ENCODE assay signal across 8 cellular contexts in the genomic region with DNA sequence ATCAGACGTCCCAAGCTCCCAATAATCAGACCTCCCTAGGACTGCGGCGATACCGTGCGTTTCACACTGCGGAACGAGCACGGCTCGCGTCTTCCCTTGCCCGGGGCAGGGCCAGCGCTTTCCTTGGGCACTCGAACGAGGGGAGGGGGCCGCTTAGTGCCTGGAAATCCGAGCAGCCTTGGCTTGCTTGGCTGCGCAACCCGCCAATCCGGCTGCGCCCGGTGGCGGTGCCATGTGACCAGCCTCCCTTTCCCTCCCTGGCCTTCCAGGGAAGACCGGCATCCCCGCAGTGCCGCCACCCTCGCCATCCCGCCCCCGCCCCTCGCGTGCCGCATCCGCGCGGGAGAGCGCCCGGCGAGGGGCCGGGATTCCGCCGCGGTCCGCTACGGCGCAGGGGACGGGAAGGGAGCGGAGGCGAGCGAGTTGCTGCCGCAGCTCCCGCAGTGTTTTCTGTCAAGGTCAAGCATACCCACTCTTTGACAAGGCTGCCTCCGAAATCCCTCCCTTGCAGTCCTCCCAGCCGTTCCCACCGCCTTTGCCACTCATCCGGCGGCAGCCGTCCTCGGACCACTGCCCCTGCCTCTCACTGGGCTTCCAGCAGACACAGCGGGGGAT. TPM values are rescaled to one million over a fixed set of nuclear protein-coding genes. Genes with fewer than 3 reads are reported as not detected.
DNase-seq lines count a peak whose midpoint lies in the region; ATAC-seq and TF ChIP-seq lines count a peak whose summit lies in the region.

No MANE protein-coding gene starts in this region.

- no peak overlapping the region for H3K27ac ChIP-seq in liver (ENCODE audit: low read depth in 1 of 2, low read length in 2 of 2)

- H3K4me1 Mint-ChIP-seq in activated T-cell treated with anti-CD3 and anti-CD28 coated beads, Interleukin-2, amount 50 U/mL, for 72 hours (ENCODE audit: low read depth): peaks cover 37% of the 10 kb centered on the region
- peaks cover 65% of the 10 kb centered on the region for H3K4me1 Mint-ChIP-seq in dendritic cell treated with granulocyte-macrophage colony-stimulating factor and Interleukin-4, amounts not matched to agents 40 ng/mL and 50 ng/mL, for 4 days (ENCODE audit: low read depth)
- peaks cover 20 to 35% of the 10 kb centered on the region in 2 donors for H3K4me1 Mint-ChIP-seq in stimulated activated naive B cell treated with anti-CD40 and anti-IgM and Interleukin-4, amounts not matched to agents 10 μg/mL and 1 μg/mL and 100 μg/mL, for 72 hours

- DNase-seq in activated T-cell treated with anti-CD3 and anti-CD28 coated beads, Interleukin-2, amount 50 U/mL, for 72 hours: peak in 1 of 2 donors; percentile 38
- DNase-seq in activated T-cell treated with anti-CD3 and anti-CD28 coated beads, Interleukin-2, amount 50 U/mL, for 48 hours: no peak
- DNase-seq in NCI-H774 (lab: John Stamatoyannopoulos, UW) (peak; percentile 78), activated gamma-delta T cell treated with Interleukin-2 at 50 U/mL for 16 hours (no peak)
- no peak for DNase-seq in stimulated activated naive B cell treated with anti-CD40 and anti-IgM and Interleukin-4, amounts not matched to agents 10 μg/mL and 1 μg/mL and 100 μg/mL, for 72 hours

- H3K9me3 ChIP-seq in liver (ENCODE audit: control insufficient read depth in 4 of 4, low read length in 3 of 4): no peaks in the 10 kb centered on the region

- H3K4me1 ChIP-seq in liver (ENCODE audit: control insufficient read depth in 4 of 4, insufficient read depth in 4 of 4, low read length in 3 of 4): peaks cover 3 to 8% (median 6%) of the 10 kb centered on the region in 4 donors

- WGBS in liver: 4% methylated on average over 58 of the region's 58 CpGs

- H3K4me3 ChIP-seq in liver (ENCODE audit: low read depth in 1 of 3, low read length in 3 of 3): peak overlapping the region in 2 of 3 donors; percentile 57 to 63

- ATAC-seq in activated T-cell treated with anti-CD3 and anti-CD28 coated beads, Interleukin-2, amount 50 U/mL, for 72 hours (replicated peaks in 1 of 2): peak in 1 of 2 donors; percentile 29
- peak; percentile 34 to 53 for ATAC-seq in stimulated activated naive B cell treated with anti-CD40 and anti-IgM and Interleukin-4, amounts not matched to agents 10 μg/mL and 1 μg/mL and 100 μg/mL, for 72 hours (replicated peaks)
- no peak for ATAC-seq in HG03378 (IDR thresholded peaks at IDR 0.05; ENCODE audit: unreplicated experiment)

- peak overlapping the region; percentile 80 to 81 for H3K4me3 Mint-ChIP-seq in activated T-cell treated with anti-CD3 and anti-CD28 coated beads, Interleukin-2, amount 50 U/mL, for 72 hours
- peak overlapping the region; percentile 73 for H3K4me3 Mint-ChIP-seq in dendritic cell treated with granulocyte-macrophage colony-stimulating factor and Interleukin-4, amounts not matched to agents 40 ng/mL and 50 ng/mL, for 4 days
- H3K4me3 Mint-ChIP-seq in stimulated activated naive B cell treated with anti-CD40 and anti-IgM and Interleukin-4, amounts not matched to agents 10 μg/mL and 1 μg/mL and 100 μg/mL, for 72 hours: peak overlapping the region; percentile 82 to 86

- no peak for TF ChIP-seq CTCF in liver (IDR thresholded peaks at IDR 0.05; ENCODE audit: low read depth, low read length, missing input control)

- no peak overlapping the region for H3K9ac ChIP-seq in liver (ENCODE audit: low read depth in 1 of 2, low read length in 2 of 2)

- intact Hi-C loops in dendritic cell treated with granulocyte-macrophage colony-stimulating factor and Interleukin-4, amounts not matched to agents 40 ng/mL and 50 ng/mL, for 4 days (cut with micrococcal nuclease): no loop called here

- TF ChIP-seq RAD21 in liver (IDR thresholded peaks at IDR 0.05): no peak

- H3K9me3 Mint-ChIP-seq in activated T-cell treated with anti-CD3 and anti-CD28 coated beads, Interleukin-2, amount 50 U/mL, for 72 hours: peaks cover 6% of the 10 kb centered on the region in 2 donors
- no peaks in the 10 kb centered on the region for H3K9me3 Mint-ChIP-seq in dendritic cell treated with granulocyte-macrophage colony-stimulating factor and Interleukin-4, amounts not matched to agents 40 ng/mL and 50 ng/mL, for 4 days
- H3K9me3 Mint-ChIP-seq in stimulated activated naive B cell treated with anti-CD40 and anti-IgM and Interleukin-4, amounts not matched to agents 10 μg/mL and 1 μg/mL and 100 μg/mL, for 72 hours: no peaks in the 10 kb centered on the region

- H3K27me3 Mint-ChIP-seq in activated T-cell treated with anti-CD3 and anti-CD28 coated beads, Interleukin-2, amount 50 U/mL, for 72 hours (ENCODE audit: low read depth): peaks cover 23% of the 10 kb centered on the region
- H3K27me3 Mint-ChIP-seq in dendritic cell treated with granulocyte-macrophage colony-stimulating factor and Interleukin-4, amounts not matched to agents 40 ng/mL and 50 ng/mL, for 4 days: peaks cover 13% of the 10 kb centered on the region
- H3K27me3 Mint-ChIP-seq in stimulated activated naive B cell treated with anti-CD40 and anti-IgM and Interleukin-4, amounts not matched to agents 10 μg/mL and 1 μg/mL and 100 μg/mL, for 72 hours: peaks cover 20 to 25% of the 10 kb centered on the region in 2 donors

- H3K36me3 ChIP-seq in liver (ENCODE audit: control insufficient read depth in 4 of 4, insufficient read depth in 3 of 4, low read depth in 1 of 4, low read length in 3 of 4): no peaks in the 10 kb centered on the region

- H3K27me3 ChIP-seq in liver (ENCODE audit: control insufficient read depth in 4 of 4, insufficient read depth in 4 of 4, low read length in 3 of 4): no peaks in the 10 kb centered on the region

- H3K27ac Mint-ChIP-seq in activated T-cell treated with anti-CD3 and anti-CD28 coated beads, Interleukin-2, amount 50 U/mL, for 72 hours: no peak overlapping the region
- H3K27ac Mint-ChIP-seq in dendritic cell treated with granulocyte-macrophage colony-stimulating factor and Interleukin-4, amounts not matched to agents 40 ng/mL and 50 ng/mL, for 4 days: peak overlapping the region; percentile 78
- H3K27ac Mint-ChIP-seq in stimulated activated naive B cell treated with anti-CD40 and anti-IgM and Interleukin-4, amounts not matched to agents 10 μg/mL and 1 μg/mL and 100 μg/mL, for 72 hours: peak overlapping the region; percentile 59

- H3K36me3 Mint-ChIP-seq in activated T-cell treated with anti-CD3 and anti-CD28 coated beads, Interleukin-2, amount 50 U/mL, for 72 hours (ENCODE audit: insufficient read depth in 2 of 2): peaks cover 0 to 11% of the 10 kb centered on the region in 2 donors
- H3K36me3 Mint-ChIP-seq in dendritic cell treated with granulocyte-macrophage colony-stimulating factor and Interleukin-4, amounts not matched to agents 40 ng/mL and 50 ng/mL, for 4 days (ENCODE audit: low read depth): peaks cover 6% of the 10 kb centered on the region
- peaks cover 3% of the 10 kb centered on the region in 2 donors for H3K36me3 Mint-ChIP-seq in stimulated activated naive B cell treated with anti-CD40 and anti-IgM and Interleukin-4, amounts not matched to agents 10 μg/mL and 1 μg/mL and 100 μg/mL, for 72 hours

TF ChIP-seq in liver, 16 proteins besides CTCF, POLR2A, EP300 and RAD21 (continues in another document):
- TF ChIP-seq NR2F2 (IDR thresholded peaks at IDR 0.05): no peak
- no peak for TF ChIP-seq YY1 (IDR thresholded peaks at IDR 0.05)
- no peak for TF ChIP-seq TAF1 (conservative IDR thresholded peaks at IDR 0.05)
- TF ChIP-seq, protein P1, sequence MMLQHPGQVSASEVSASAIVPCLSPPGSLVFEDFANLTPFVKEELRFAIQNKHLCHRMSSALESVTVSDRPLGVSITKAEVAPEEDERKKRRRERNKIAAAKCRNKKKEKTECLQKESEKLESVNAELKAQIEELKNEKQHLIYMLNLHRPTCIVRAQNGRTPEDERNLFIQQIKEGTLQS (IDR thresholded peaks at IDR 0.05): no peak
- TF ChIP-seq, protein P2, sequence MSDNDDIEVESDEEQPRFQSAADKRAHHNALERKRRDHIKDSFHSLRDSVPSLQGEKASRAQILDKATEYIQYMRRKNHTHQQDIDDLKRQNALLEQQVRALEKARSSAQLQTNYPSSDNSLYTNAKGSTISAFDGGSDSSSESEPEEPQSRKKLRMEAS (IDR thresholded peaks at IDR 0.05): no peak
- no peak for TF ChIP-seq FOXA2 (IDR thresholded peaks at IDR 0.05)
- TF ChIP-seq FOXA1 (IDR thresholded peaks at IDR 0.05): no peak
- no peak for TF ChIP-seq SP1 (IDR thresholded peaks at IDR 0.05)
- no peak for TF ChIP-seq HNF4G (IDR thresholded peaks at IDR 0.05)
- TF ChIP-seq REST (IDR thresholded peaks at IDR 0.05): no peak
- no peak for TF ChIP-seq GABPA (IDR thresholded peaks at IDR 0.05 in 1 of 2, conservative IDR thresholded peaks at IDR 0.05 in 1 of 2)
- no peak for TF ChIP-seq EGR1 (IDR thresholded peaks at IDR 0.05; ENCODE audit: low read depth in 2 of 2)

RNA-seq across cellular contexts. Expression of gene RNF19B, which starts 8.3 kb away (rescaled TPM):
- 100 to 1,000 TPM in 1 of 2 donors, 10 to 100 TPM in 1; 99.9 to 148 TPM for total RNA-seq in activated T-cell treated with anti-CD3 and anti-CD28 coated beads, Interleukin-2, amount 50 U/mL, for 72 hours
- total RNA-seq in liver: 1 to 10 TPM; 5.6 to 8.3 TPM
- polyA plus RNA-seq in liver: 1 to 10 TPM; 2.2 to 4.4 TPM

Comparison
In these comparisons a context has a peak if more than half of its experiments do, and no peak if none do; other contexts are left out.
1. RNA of gene RNF19B, which starts 8.3 kb away (total RNA-seq): 99.9 to 148 TPM in activated T-cell treated with anti-CD3 and anti-CD28 coated beads, Interleukin-2, amount 50 U/mL, for 72 hours; 5.6 to 8.3 TPM in liver; every median in the first group is over 10 times any median in the second.
2. Peak in every context shown above with its lines, with median percentiles within 50 percentile points of each other: H3K4me3 Mint-ChIP-seq.